19 cellular contexts compared by ENCODE assay signal in genomic region chr1:50232271-50232670, GRCh38.
"Had no signal": no experiment of that assay in that cellular context is flagged by ENCODE, and none has a peak within 500 bp of the region (broad histone marks: within the 10 kb centered on the region; RNA-seq: fewer than 3 reads in every experiment).

No MANE protein-coding gene starts in this region.

- H3K36me3 ChIP-seq: Peyer's patch, SJCRH30 had no signal

- H3K27me3 ChIP-seq: Peyer's patch, SJCRH30 had no signal

- H3K9me3 ChIP-seq: SJCRH30 had no signal

- H3K4me3 ChIP-seq: PC-9, Peyer's patch, SJCRH30 had no signal

- DNase-seq: KBM-7; MV-4-11; NCI-H1048; NCI-H1105; NCI-H1436 treated with DMSO at 0.1 percent for 48 hours; NCI-H1694; NCI-H187 treated with DMSO at 0.1 percent for 48 hours; NCI-H2029 treated with DMSO at 0.1 percent for 48 hours; NCI-H345; NCI-H446 treated with DMSO at 0.1 percent for 48 hours; NCI-H510A treated with DMSO at 0.1 percent for 48 hours; NCI-H526; NCI-H748 treated with DMSO at 0.1 percent for 48 hours; NK-92 treated with Interleukin-12 subunit alpha and Interleukin-12 subunit beta, amount 100 ng/mL, for 24 hours; PC-9; Peyer's patch; SHP77 treated with DMSO at 0.1 percent for 48 hours; SJCRH30; T-helper 1 cell had no signal

- H3K27ac ChIP-seq: PC-9, Peyer's patch, SJCRH30 had no signal

- H3K4me1 ChIP-seq: Peyer's patch, SJCRH30 had no signal
